ENCODE assay signal across 11 cellular contexts in genomic region chr2:32427672-32428622, GRCh38.
DNase-seq lines count a peak whose midpoint lies in the region; ATAC-seq and TF ChIP-seq lines count a peak whose summit lies in the region.
"Had no signal": no experiment of that assay in that cellular context is flagged by ENCODE, and none has a peak within 500 bp of the region (broad histone marks: within the 10 kb centered on the region; RNA-seq: fewer than 3 reads in every experiment).

No MANE protein-coding gene starts in this region.

- 0 out of 2 replicates have a peak overlapping the region, but pooled peaks have one; percentile 2 for H3K27ac Mint-ChIP-seq in HFFc6

- H3K4me1 Mint-ChIP-seq in HFFc6 (ENCODE audit: low read depth): peaks cover 55% of the 10 kb centered on the region
- H3K4me1 Mint-ChIP-seq: CD14-positive monocyte had no signal

- intact Hi-C loops in left colon (cut with DNase I, micrococcal nuclease): no loop called here

- ATAC-seq in left colon: peak; percentile 65
- ATAC-seq in HG03108 (IDR thresholded peaks at IDR 0.05; ENCODE audit: unreplicated experiment): no peak

- DNase-seq in A172 (ENCODE audit: low spot score) (peak; percentile 16), HFFc6 (no peak), NCI-H748 treated with DMSO at 0.1 percent for 48 hours (lab: John Stamatoyannopoulos, UW) (peak; percentile 21), left colon (no peak), GF-D8 (lab: John Stamatoyannopoulos, UW) (no peak), islet precursor cell (no peak)
- no peak for DNase-seq in activated CD8-positive, alpha-beta memory T cell treated with anti-CD3 and anti-CD28 coated beads, Interleukin-2, amount 50 U/mL, for 4 hours
- DNase-seq: activated CD4-positive, alpha-beta T cell treated with anti-CD3 and anti-CD28 coated beads, Interleukin-2, amount 50 U/mL, for 4 hours; HCEC 1CT had no signal

- H3K4me3 Mint-ChIP-seq in HFFc6: no peak overlapping the region
- H3K4me3 Mint-ChIP-seq: CD14-positive monocyte had no signal

- H3K36me3 Mint-ChIP-seq in HFFc6 (ENCODE audit: low read depth): peaks cover 34% of the 10 kb centered on the region

- TF ChIP-seq CTCF in HFFc6 (IDR thresholded peaks at IDR 0.05): no peak

- H3K9me3 Mint-ChIP-seq in HFFc6: no peaks in the 10 kb centered on the region
- H3K9me3 Mint-ChIP-seq: CD14-positive monocyte had no signal

- H3K27me3 Mint-ChIP-seq in HFFc6 (ENCODE audit: insufficient read depth): no peaks in the 10 kb centered on the region; the same call in 1 of the 2 replicates

Comparison
In these comparisons a context has a peak if more than half of its experiments do, and no peak if none do; other contexts are left out.
1. DNase-seq: peak in A172 (single experiment) and NCI-H748 treated with DMSO at 0.1 percent for 48 hours (single experiment); none in HFFc6 (single experiment), left colon (0 of 2), GF-D8 (single experiment), islet precursor cell (single experiment) and activated CD8-positive, alpha-beta memory T cell treated with anti-CD3 and anti-CD28 coated beads, Interleukin-2, amount 50 U/mL, for 4 hours (single experiment).